13 cellular contexts compared by ENCODE assay signal in genomic region chr19:4305659-4306058, GRCh38. TPM values are rescaled to one million over a fixed set of nuclear protein-coding genes. Genes with fewer than 3 reads are reported as not detected.
DNase-seq lines count a peak whose midpoint lies in the region; ATAC-seq, FAIRE-seq and TF ChIP-seq lines count a peak whose summit lies in the region.
"Had no signal": no experiment of that assay in that cellular context is flagged by ENCODE, and none has a peak within 500 bp of the region (broad histone marks: within the 10 kb centered on the region; RNA-seq: fewer than 3 reads in every experiment).

No MANE protein-coding gene starts in this region.

- H4K20me1 ChIP-seq in HepG2 (ENCODE audit: insufficient read depth, low read length): no peaks in the 10 kb centered on the region

- POLR2A ChIA-PET in HepG2 (lab: Yijun Ruan, JAX): interaction anchor here (1.0 to 1.3 kb wide), 2 partner anchors 32 to 37 kb away, joined by 3 to 4 read pairs; partner anchors contain the start of gene MPND

- H3K4me1 ChIP-seq in HepG2 (ENCODE audit: insufficient read depth, low read length): peaks cover 52% of the 10 kb centered on the region
- no peaks in the 10 kb centered on the region for H3K4me1 ChIP-seq in right lobe of liver
- no peaks in the 10 kb centered on the region for H3K4me1 ChIP-seq in mesodermal cell (ENCODE audit: control insufficient read depth, insufficient read depth, low read length, poor library complexity, severe bottlenecking)

- no TSS peak for BruUV-seq in HepG2 (replicated peaks; lab: Mats Ljungman, UMichigan)

- no peak overlapping the region for H3K4me3 ChIP-seq in HepG2 (replicated peaks in 1 of 3; ENCODE audit: insufficient read depth in 1 of 3, low read depth in 2 of 3, low read length in 3 of 3)
- no peak overlapping the region for H3K4me3 ChIP-seq in right lobe of liver
- H3K4me3 ChIP-seq in mesodermal cell (ENCODE audit: extremely low read depth, insufficient read depth, low read length, poor library complexity, severe bottlenecking): peak overlapping the region; percentile 44

- WGBS in HepG2 (ENCODE audit: low lambda C conversion rate): 42% methylated on average over 13 of the region's 16 CpGs
- 72% methylated on average over 6 of the region's 16 CpGs for WGBS in right lobe of liver (ENCODE audit: insufficient coverage, low coverage, low lambda C conversion rate, missing lambda C conversion rate)
- 94 to 95% methylated on average over 15 to 16 of the region's 16 CpGs for WGBS in mesodermal cell (ENCODE audit: insufficient coverage in 2 of 2), 2 experiments

- no peaks in the 10 kb centered on the region for H3K79me2 ChIP-seq in HepG2 (ENCODE audit: insufficient read depth, low read length)

- TF ChIP-seq POLR2A in HepG2 (IDR thresholded peaks at IDR 0.05; ENCODE audit: insufficient read depth in 1 of 2, low read depth in 2 of 2, low read length in 2 of 2) (no peak), right lobe of liver (IDR thresholded peaks at IDR 0.05) (no peak)

- no peaks in the 10 kb centered on the region for H3K36me3 ChIP-seq in HepG2 (replicated peaks in 1 of 2; ENCODE audit: control insufficient read depth in 1 of 2, insufficient read depth in 2 of 2, low read length in 2 of 2)
- no peaks in the 10 kb centered on the region for H3K36me3 ChIP-seq in right lobe of liver
- H3K36me3 ChIP-seq in mesodermal cell (ENCODE audit: control insufficient read depth, insufficient read depth, low read length): peaks cover 29% of the 10 kb centered on the region

- no peaks in the 10 kb centered on the region for H3K9me3 Mint-ChIP-seq in activated T-helper 2 cell treated with anti-CD3 and anti-CD28 coated beads, Interferon-gamma antibody, Interleukin-2, Interleukin-4, amounts not matched to agents 10 μg/mL and 5 μg/mL and 100 μg/mL, durations not matched to agents 14 hours and 24 hours and 36 hours
- no peaks in the 10 kb centered on the region for H3K9me3 Mint-ChIP-seq in type B pancreatic cell

- H3K9me3 ChIP-seq in HepG2 (ENCODE audit: low read length) (no peaks in the 10 kb centered on the region), right lobe of liver (no peaks in the 10 kb centered on the region), mesodermal cell (ENCODE audit: control insufficient read depth, low read length) (no peaks in the 10 kb centered on the region)

- intact Hi-C loops in HepG2 (cut with micrococcal nuclease; ENCODE audit: unreplicated experiment) (no loop called here), right lobe of liver (cut with DNase I) (no loop called here)
- intact Hi-C loops in activated T-helper 2 cell treated with anti-CD3 and anti-CD28 coated beads, Interferon-gamma antibody, Interleukin-2, Interleukin-4, amounts not matched to agents 10 μg/mL and 5 μg/mL and 100 μg/mL, durations not matched to agents 14 hours and 24 hours and 36 hours (cut with micrococcal nuclease): no loop called here

- in situ Hi-C loops in HepG2 (cut with HindIII; ENCODE audit: extremely low pct_ligation_motif_present, low pct_unique_long_range_greater_than_20kb): no loop called here

- no peak for TF ChIP-seq RAD21 in HepG2 (CRISPR knock-in tag; IDR thresholded peaks at IDR 0.05)

- DNase-seq in HepG2 (ENCODE audit: low spot score): no peak
- no peak for DNase-seq in right lobe of liver
- DNase-seq in activated T-helper 2 cell treated with anti-CD3 and anti-CD28 coated beads, Interferon-gamma antibody, Interleukin-2, Interleukin-4, amounts not matched to agents 10 μg/mL and 5 μg/mL and 100 μg/mL, durations not matched to agents 14 hours and 24 hours and 36 hours (ENCODE audit: low spot score): no peak
- DNase-seq in type B pancreatic cell (ENCODE audit: extremely low spot score, unreplicated experiment): no peak
- DNase-seq in NCI-H510A treated with DMSO at 0.1 percent for 48 hours (lab: John Stamatoyannopoulos, UW): no peak
- DNase-seq in NCI-H1436 treated with DMSO at 0.1 percent for 48 hours (lab: John Stamatoyannopoulos, UW): no peak
- DNase-seq in foreskin melanocyte: no peak
- DNase-seq: effector memory CD4-positive, alpha-beta T cell; NCI-H345; SHP77 had no signal

- no peak overlapping the region for H2AFZ ChIP-seq in HepG2 (ENCODE audit: low read length)

- peaks cover 25% of the 10 kb centered on the region for H3K4me1 Mint-ChIP-seq in activated T-helper 2 cell treated with anti-CD3 and anti-CD28 coated beads, Interferon-gamma antibody, Interleukin-2, Interleukin-4, amounts not matched to agents 10 μg/mL and 5 μg/mL and 100 μg/mL, durations not matched to agents 14 hours and 24 hours and 36 hours (ENCODE audit: low read depth)
- peaks cover 6% of the 10 kb centered on the region for H3K4me1 Mint-ChIP-seq in type B pancreatic cell (ENCODE audit: unreplicated experiment)

- H3K36me3 Mint-ChIP-seq in activated T-helper 2 cell treated with anti-CD3 and anti-CD28 coated beads, Interferon-gamma antibody, Interleukin-2, Interleukin-4, amounts not matched to agents 10 μg/mL and 5 μg/mL and 100 μg/mL, durations not matched to agents 14 hours and 24 hours and 36 hours (ENCODE audit: low read depth): peaks cover 9% of the 10 kb centered on the region
- no peaks in the 10 kb centered on the region for H3K36me3 Mint-ChIP-seq in type B pancreatic cell

- H3K27ac Mint-ChIP-seq in activated T-helper 2 cell treated with anti-CD3 and anti-CD28 coated beads, Interferon-gamma antibody, Interleukin-2, Interleukin-4, amounts not matched to agents 10 μg/mL and 5 μg/mL and 100 μg/mL, durations not matched to agents 14 hours and 24 hours and 36 hours: no peak overlapping the region
- peak overlapping the region; percentile 53 for H3K27ac Mint-ChIP-seq in type B pancreatic cell

- ATAC-seq in HepG2 (no peak), right lobe of liver (no peak)
- ATAC-seq: left lobe of liver had no signal

- H3K27me3 ChIP-seq in HepG2 (ENCODE audit: control insufficient read depth in 1 of 2, insufficient read depth in 2 of 2, low read length in 2 of 2) (peaks cover 2 to 11% of the 10 kb centered on the region in 2 experiments; a peak in 4 of 5 replicates), right lobe of liver (no peaks in the 10 kb centered on the region)

- FAIRE-seq in HepG2 (lab: Jason Lieb, UNC): no peak

- no peak overlapping the region for H3K27ac ChIP-seq in HepG2 (ENCODE audit: extremely low read length, insufficient read depth, low read length)
- no peak overlapping the region for H3K27ac ChIP-seq in right lobe of liver
- H3K27ac ChIP-seq in mesodermal cell (ENCODE audit: low read depth, low read length, severe bottlenecking): no peak overlapping the region

- no peaks in the 10 kb centered on the region for H3K27me3 Mint-ChIP-seq in activated T-helper 2 cell treated with anti-CD3 and anti-CD28 coated beads, Interferon-gamma antibody, Interleukin-2, Interleukin-4, amounts not matched to agents 10 μg/mL and 5 μg/mL and 100 μg/mL, durations not matched to agents 14 hours and 24 hours and 36 hours (ENCODE audit: low read depth)
- H3K27me3 Mint-ChIP-seq in type B pancreatic cell: no peaks in the 10 kb centered on the region

- peak overlapping the region; percentile 76 for H3K4me3 Mint-ChIP-seq in activated T-helper 2 cell treated with anti-CD3 and anti-CD28 coated beads, Interferon-gamma antibody, Interleukin-2, Interleukin-4, amounts not matched to agents 10 μg/mL and 5 μg/mL and 100 μg/mL, durations not matched to agents 14 hours and 24 hours and 36 hours (ENCODE audit: low read depth)
- H3K4me3 Mint-ChIP-seq in type B pancreatic cell: peak overlapping the region; percentile 58

- no peak overlapping the region for H3K4me2 ChIP-seq in HepG2 (ENCODE audit: low read depth, low read length)

- TF ChIP-seq CTCF in HepG2 (CRISPR knock-in tag; IDR thresholded peaks at IDR 0.05): no peak
- TF ChIP-seq CTCF in right lobe of liver (IDR thresholded peaks at IDR 0.05): no peak
- no peak for TF ChIP-seq CTCF in type B pancreatic cell (conservative IDR thresholded peaks at IDR 0.05)

- no peak overlapping the region for H3K9ac ChIP-seq in HepG2 (ENCODE audit: insufficient read depth, low read depth, low read length)

- CTCF ChIA-PET in HepG2 (lab: Yijun Ruan, JAX; ENCODE audit: low intra/inter-chr PET ratio, low total read pairs): no interaction called here

- no peak for TF ChIP-seq EP300 in HepG2 (IDR thresholded peaks at IDR 0.05; ENCODE audit: low read depth in 2 of 2, low read length in 2 of 2)
- no peak for TF ChIP-seq EP300 in HepG2 (CRISPR knock-in tag; IDR thresholded peaks at IDR 0.05; ENCODE audit: borderline replicate concordance)

RNA-seq across cellular contexts. Expression of gene FSD1, which starts 1.3 kb away (rescaled TPM):
- 0.29 TPM in 1 of 2 replicates, not detected in the other for total RNA-seq in HepG2 (2016; rRNA removed; fragmentation: Illumina TruSeq; extraction: Trizol)
- 0.18 TPM in 1 of 2 replicates, not detected in the other for total RNA-seq in HepG2 (2016; cell fraction: cytosol; rRNA removed; fragmentation: Illumina TruSeq; extraction: Trizol; ENCODE audit: low read depth)
- 0.22 TPM in 1 of 2 replicates, not detected in the other for total RNA-seq in HepG2 (2016; cell fraction: insoluble cytoplasmic fraction; rRNA removed; fragmentation: Illumina TruSeq; extraction: Trizol)
- 0.12 and 0.45 TPM in 2 replicates for total RNA-seq in HepG2 (2016; cell fraction: membrane; rRNA removed; fragmentation: Illumina TruSeq; extraction: Trizol)
- total RNA-seq in HepG2 (2016; cell fraction: nucleus; rRNA removed; fragmentation: Illumina TruSeq; extraction: Trizol): not detected in 2 replicates
- 0.66 and 1.4 TPM in 2 replicates for polyA plus RNA-seq in HepG2 (2011; rRNA removed)
- 0.81 and 1.2 TPM in 2 replicates for polyA plus RNA-seq in HepG2 (2011; cell fraction: cytosol; rRNA removed)
- 1.8 and 2.7 TPM in 2 replicates for polyA plus RNA-seq in HepG2 (2011; cell fraction: nucleus; rRNA removed)
- polyA plus RNA-seq in HepG2 (2012): 0.82 and 1.7 TPM in 2 replicates
- polyA plus RNA-seq in HepG2 (2016; cell fraction: cytosol; fragmentation: Illumina TruSeq; extraction: Trizol; ENCODE audit: low read depth): 0.24 and 0.59 TPM in 2 replicates
- polyA plus RNA-seq in HepG2 (2016; cell fraction: insoluble cytoplasmic fraction; fragmentation: Illumina TruSeq; extraction: Trizol; ENCODE audit: low read depth): not detected in 2 replicates
- polyA plus RNA-seq in HepG2 (2016; cell fraction: membrane; fragmentation: Illumina TruSeq; extraction: Trizol; ENCODE audit: low read depth): not detected in 2 replicates
- 0.31 and 0.41 TPM in 2 replicates for polyA plus RNA-seq in HepG2 (2016; cell fraction: nucleus; fragmentation: Illumina TruSeq; extraction: Trizol; ENCODE audit: insufficient read depth, low read depth)
- polyA minus RNA-seq in HepG2 (2011; rRNA and poly(A)+ RNA removed; ENCODE audit: low replicate concordance): 0.58 and 1.4 TPM in 2 replicates
- polyA minus RNA-seq in HepG2 (2011; cell fraction: cytosol; rRNA and poly(A)+ RNA removed): 0.40 TPM in 1 of 2 replicates, not detected in the other
- polyA minus RNA-seq in HepG2 (2011; cell fraction: nucleus; rRNA and poly(A)+ RNA removed): 0.37 TPM in 1 of 2 replicates, not detected in the other
- 1 to 10 TPM in 1 of 6 experiments, under 1 TPM in 3, not detected in 2; 0.19 to 2.2 (median 0.52) TPM for total RNA-seq in right lobe of liver
- total RNA-seq in activated T-helper 2 cell treated with anti-CD3 and anti-CD28 coated beads, Interferon-gamma antibody, Interleukin-2, Interleukin-4, amounts not matched to agents 10 μg/mL and 5 μg/mL and 100 μg/mL, durations not matched to agents 14 hours and 24 hours and 36 hours: 26.8 and 32.8 TPM in 2 replicates
- 45.7 TPM for polyA plus RNA-seq in mesodermal cell (2013, experiment 1 of 2)
- 36.6 TPM for polyA plus RNA-seq in mesodermal cell (2013, experiment 2 of 2)
- total RNA-seq in type B pancreatic cell (ENCODE audit: low replicate concordance): 4.8 and 26.3 TPM in 2 replicates

RNA-seq across cellular contexts. Expression of gene TMIGD2, which starts 3.5 kb away (rescaled TPM):
- total RNA-seq in HepG2 (2016; rRNA removed; fragmentation: Illumina TruSeq; extraction: Trizol) (0.11 TPM in 1 of 2 replicates, not detected in the other), right lobe of liver (under 1 TPM in 2 of 6 experiments, not detected in 4; 0.24 to 0.32 TPM), type B pancreatic cell (ENCODE audit: low replicate concordance) (not detected in 2 replicates)
- total RNA-seq in HepG2 (2016; cell fraction: cytosol; rRNA removed; fragmentation: Illumina TruSeq; extraction: Trizol; ENCODE audit: low read depth): 0.62 TPM in 1 of 2 replicates, not detected in the other
- 0.19 TPM in 1 of 2 replicates, not detected in the other for total RNA-seq in HepG2 (2016; cell fraction: insoluble cytoplasmic fraction; rRNA removed; fragmentation: Illumina TruSeq; extraction: Trizol)
- total RNA-seq in HepG2 (2016; cell fraction: membrane; rRNA removed; fragmentation: Illumina TruSeq; extraction: Trizol): 0.22 and 0.31 TPM in 2 replicates
- not detected in 2 replicates for total RNA-seq in HepG2 (2016; cell fraction: nucleus; rRNA removed; fragmentation: Illumina TruSeq; extraction: Trizol)
- 1.0 and 2.5 TPM in 2 replicates for polyA plus RNA-seq in HepG2 (2011; rRNA removed)
- 1.9 and 2.2 TPM in 2 replicates for polyA plus RNA-seq in HepG2 (2011; cell fraction: cytosol; rRNA removed)
- 0.64 and 1.4 TPM in 2 replicates for polyA plus RNA-seq in HepG2 (2011; cell fraction: nucleus; rRNA removed)
- 1.5 and 4.1 TPM in 2 replicates for polyA plus RNA-seq in HepG2 (2012)
- 0.17 and 0.42 TPM in 2 replicates for polyA plus RNA-seq in HepG2 (2016; cell fraction: cytosol; fragmentation: Illumina TruSeq; extraction: Trizol; ENCODE audit: low read depth)
- polyA plus RNA-seq in HepG2 (2016; cell fraction: insoluble cytoplasmic fraction; fragmentation: Illumina TruSeq; extraction: Trizol; ENCODE audit: low read depth): not detected in 2 replicates
- 0.15 and 0.16 TPM in 2 replicates for polyA plus RNA-seq in HepG2 (2016; cell fraction: membrane; fragmentation: Illumina TruSeq; extraction: Trizol; ENCODE audit: low read depth)
- polyA plus RNA-seq in HepG2 (2016; cell fraction: nucleus; fragmentation: Illumina TruSeq; extraction: Trizol; ENCODE audit: insufficient read depth, low read depth): not detected in 2 replicates
- 0.48 TPM in 1 of 2 replicates, not detected in the other for polyA minus RNA-seq in HepG2 (2011; rRNA and poly(A)+ RNA removed; ENCODE audit: low replicate concordance)
- 1.3 TPM in 1 of 2 replicates, not detected in the other for polyA minus RNA-seq in HepG2 (2011; cell fraction: cytosol; rRNA and poly(A)+ RNA removed)
- 0.62 TPM in 1 of 2 replicates, not detected in the other for polyA minus RNA-seq in HepG2 (2011; cell fraction: nucleus; rRNA and poly(A)+ RNA removed)
- total RNA-seq in activated T-helper 2 cell treated with anti-CD3 and anti-CD28 coated beads, Interferon-gamma antibody, Interleukin-2, Interleukin-4, amounts not matched to agents 10 μg/mL and 5 μg/mL and 100 μg/mL, durations not matched to agents 14 hours and 24 hours and 36 hours: 9.2 and 10.8 TPM in 2 replicates
- polyA plus RNA-seq in mesodermal cell (2013, experiment 1 of 2): 0.88 TPM
- polyA plus RNA-seq in mesodermal cell (2013, experiment 2 of 2): 1.4 TPM
- total RNA-seq: cardiac septum had no signal

RNA-seq across cellular contexts. Expression of gene SHD, which starts 26.6 kb away (rescaled TPM):
- 0.11 TPM in 1 of 2 replicates, not detected in the other for total RNA-seq in HepG2 (2016; rRNA removed; fragmentation: Illumina TruSeq; extraction: Trizol)
- total RNA-seq in HepG2 (2016; cell fraction: cytosol; rRNA removed; fragmentation: Illumina TruSeq; extraction: Trizol; ENCODE audit: low read depth): 0.40 TPM in 1 of 2 replicates, not detected in the other
- 0.30 TPM in 1 of 2 replicates, not detected in the other for total RNA-seq in HepG2 (2016; cell fraction: insoluble cytoplasmic fraction; rRNA removed; fragmentation: Illumina TruSeq; extraction: Trizol)
- total RNA-seq in HepG2 (2016; cell fraction: membrane; rRNA removed; fragmentation: Illumina TruSeq; extraction: Trizol): 0.45 and 1.1 TPM in 2 replicates
- total RNA-seq in HepG2 (2016; cell fraction: nucleus; rRNA removed; fragmentation: Illumina TruSeq; extraction: Trizol): not detected in 2 replicates
- polyA plus RNA-seq in HepG2 (2011; rRNA removed): 0.20 and 0.42 TPM in 2 replicates
- polyA plus RNA-seq in HepG2 (2011; cell fraction: cytosol; rRNA removed): 0.46 TPM in 1 of 2 replicates, not detected in the other
- 0.48 and 0.61 TPM in 2 replicates for polyA plus RNA-seq in HepG2 (2011; cell fraction: nucleus; rRNA removed)
- polyA plus RNA-seq in HepG2 (2012): 0.36 and 0.79 TPM in 2 replicates
- 0.31 and 1.3 TPM in 2 replicates for polyA plus RNA-seq in HepG2 (2016; cell fraction: cytosol; fragmentation: Illumina TruSeq; extraction: Trizol; ENCODE audit: low read depth)
- polyA plus RNA-seq in HepG2 (2016; cell fraction: insoluble cytoplasmic fraction; fragmentation: Illumina TruSeq; extraction: Trizol; ENCODE audit: low read depth): 1.1 TPM in 1 of 2 replicates, not detected in the other
- polyA plus RNA-seq in HepG2 (2016; cell fraction: membrane; fragmentation: Illumina TruSeq; extraction: Trizol; ENCODE audit: low read depth): 0.63 and 0.70 TPM in 2 replicates
- not detected in 2 replicates for polyA plus RNA-seq in HepG2 (2016; cell fraction: nucleus; fragmentation: Illumina TruSeq; extraction: Trizol; ENCODE audit: insufficient read depth, low read depth)
- 0.14 TPM in 1 of 2 replicates, not detected in the other for polyA minus RNA-seq in HepG2 (2011; rRNA and poly(A)+ RNA removed; ENCODE audit: low replicate concordance)
- not detected in 2 replicates for polyA minus RNA-seq in HepG2 (2011; cell fraction: cytosol; rRNA and poly(A)+ RNA removed)
- not detected in 2 replicates for polyA minus RNA-seq in HepG2 (2011; cell fraction: nucleus; rRNA and poly(A)+ RNA removed)
- 1 to 10 TPM; 1.7 to 9.7 (median 6.4) TPM for total RNA-seq in right lobe of liver
- 0.46 and 1.2 TPM in 2 replicates for total RNA-seq in activated T-helper 2 cell treated with anti-CD3 and anti-CD28 coated beads, Interferon-gamma antibody, Interleukin-2, Interleukin-4, amounts not matched to agents 10 μg/mL and 5 μg/mL and 100 μg/mL, durations not matched to agents 14 hours and 24 hours and 36 hours
- 9.8 TPM for polyA plus RNA-seq in mesodermal cell (2013, experiment 1 of 2)
- 8.7 TPM for polyA plus RNA-seq in mesodermal cell (2013, experiment 2 of 2)
- 4.9 and 6.1 TPM in 2 replicates for total RNA-seq in type B pancreatic cell (ENCODE audit: low replicate concordance)
- total RNA-seq: cardiac septum had no signal

RNA-seq across cellular contexts. Expression of gene STAP2, which starts 33.0 kb away (rescaled TPM):
- total RNA-seq in HepG2 (2016; rRNA removed; fragmentation: Illumina TruSeq; extraction: Trizol) (39.0 and 43.1 TPM in 2 replicates), right lobe of liver (10 to 100 TPM; 21.4 to 51.5 (median 43.0) TPM), type B pancreatic cell (ENCODE audit: low replicate concordance) (42.5 and 96.9 TPM in 2 replicates)
- 9.7 and 11.5 TPM in 2 replicates for total RNA-seq in HepG2 (2016; cell fraction: cytosol; rRNA removed; fragmentation: Illumina TruSeq; extraction: Trizol; ENCODE audit: low read depth)
- total RNA-seq in HepG2 (2016; cell fraction: insoluble cytoplasmic fraction; rRNA removed; fragmentation: Illumina TruSeq; extraction: Trizol): 42.4 and 43.7 TPM in 2 replicates
- 14.0 and 15.6 TPM in 2 replicates for total RNA-seq in HepG2 (2016; cell fraction: membrane; rRNA removed; fragmentation: Illumina TruSeq; extraction: Trizol)
- total RNA-seq in HepG2 (2016; cell fraction: nucleus; rRNA removed; fragmentation: Illumina TruSeq; extraction: Trizol): 14.8 and 19.2 TPM in 2 replicates
- polyA plus RNA-seq in HepG2 (2011; rRNA removed): 43.7 and 56.0 TPM in 2 replicates
- 51.4 and 52.1 TPM in 2 replicates for polyA plus RNA-seq in HepG2 (2011; cell fraction: cytosol; rRNA removed)
- polyA plus RNA-seq in HepG2 (2011; cell fraction: nucleus; rRNA removed): 86.7 and 88.3 TPM in 2 replicates
- 23.6 and 28.4 TPM in 2 replicates for polyA plus RNA-seq in HepG2 (2012)
- polyA plus RNA-seq in HepG2 (2016; cell fraction: cytosol; fragmentation: Illumina TruSeq; extraction: Trizol; ENCODE audit: low read depth): 9.7 and 10.2 TPM in 2 replicates
- 40.0 and 44.1 TPM in 2 replicates for polyA plus RNA-seq in HepG2 (2016; cell fraction: insoluble cytoplasmic fraction; fragmentation: Illumina TruSeq; extraction: Trizol; ENCODE audit: low read depth)
- 14.2 and 14.5 TPM in 2 replicates for polyA plus RNA-seq in HepG2 (2016; cell fraction: membrane; fragmentation: Illumina TruSeq; extraction: Trizol; ENCODE audit: low read depth)
- 43.0 and 48.7 TPM in 2 replicates for polyA plus RNA-seq in HepG2 (2016; cell fraction: nucleus; fragmentation: Illumina TruSeq; extraction: Trizol; ENCODE audit: insufficient read depth, low read depth)
- 0.07 and 31.4 TPM in 2 replicates for polyA minus RNA-seq in HepG2 (2011; rRNA and poly(A)+ RNA removed; ENCODE audit: low replicate concordance)
- 15.3 and 25.5 TPM in 2 replicates for polyA minus RNA-seq in HepG2 (2011; cell fraction: cytosol; rRNA and poly(A)+ RNA removed)
- polyA minus RNA-seq in HepG2 (2011; cell fraction: nucleus; rRNA and poly(A)+ RNA removed): 6.3 and 10.3 TPM in 2 replicates
- total RNA-seq in activated T-helper 2 cell treated with anti-CD3 and anti-CD28 coated beads, Interferon-gamma antibody, Interleukin-2, Interleukin-4, amounts not matched to agents 10 μg/mL and 5 μg/mL and 100 μg/mL, durations not matched to agents 14 hours and 24 hours and 36 hours: 15.4 and 17.1 TPM in 2 replicates
- 15.7 TPM for polyA plus RNA-seq in mesodermal cell (2013, experiment 1 of 2)
- polyA plus RNA-seq in mesodermal cell (2013, experiment 2 of 2): 12.8 TPM

RNA-seq across cellular contexts. Expression of gene MPND, which starts 37.7 kb away (rescaled TPM):
- 12.9 and 15.8 TPM in 2 replicates for total RNA-seq in HepG2 (2016; rRNA removed; fragmentation: Illumina TruSeq; extraction: Trizol)
- 16.5 and 20.0 TPM in 2 replicates for total RNA-seq in HepG2 (2016; cell fraction: cytosol; rRNA removed; fragmentation: Illumina TruSeq; extraction: Trizol; ENCODE audit: low read depth)
- 13.8 and 14.3 TPM in 2 replicates for total RNA-seq in HepG2 (2016; cell fraction: insoluble cytoplasmic fraction; rRNA removed; fragmentation: Illumina TruSeq; extraction: Trizol)
- 26.2 and 26.3 TPM in 2 replicates for total RNA-seq in HepG2 (2016; cell fraction: membrane; rRNA removed; fragmentation: Illumina TruSeq; extraction: Trizol)
- 9.0 and 14.0 TPM in 2 replicates for total RNA-seq in HepG2 (2016; cell fraction: nucleus; rRNA removed; fragmentation: Illumina TruSeq; extraction: Trizol)
- polyA plus RNA-seq in HepG2 (2011; rRNA removed): 10.8 and 12.5 TPM in 2 replicates
- polyA plus RNA-seq in HepG2 (2011; cell fraction: cytosol; rRNA removed): 9.6 and 14.7 TPM in 2 replicates
- 11.4 TPM in 2 replicates for polyA plus RNA-seq in HepG2 (2011; cell fraction: nucleus; rRNA removed)
- polyA plus RNA-seq in HepG2 (2012): 9.9 and 11.7 TPM in 2 replicates
- polyA plus RNA-seq in HepG2 (2016; cell fraction: cytosol; fragmentation: Illumina TruSeq; extraction: Trizol; ENCODE audit: low read depth): 26.1 and 31.1 TPM in 2 replicates
- polyA plus RNA-seq in HepG2 (2016; cell fraction: insoluble cytoplasmic fraction; fragmentation: Illumina TruSeq; extraction: Trizol; ENCODE audit: low read depth): 16.6 and 21.7 TPM in 2 replicates
- polyA plus RNA-seq in HepG2 (2016; cell fraction: membrane; fragmentation: Illumina TruSeq; extraction: Trizol; ENCODE audit: low read depth): 33.3 and 33.5 TPM in 2 replicates
- 16.7 and 20.2 TPM in 2 replicates for polyA plus RNA-seq in HepG2 (2016; cell fraction: nucleus; fragmentation: Illumina TruSeq; extraction: Trizol; ENCODE audit: insufficient read depth, low read depth)
- polyA minus RNA-seq in HepG2 (2011; rRNA and poly(A)+ RNA removed; ENCODE audit: low replicate concordance): 6.7 and 17.0 TPM in 2 replicates
- polyA minus RNA-seq in HepG2 (2011; cell fraction: cytosol; rRNA and poly(A)+ RNA removed): 7.6 and 9.1 TPM in 2 replicates
- polyA minus RNA-seq in HepG2 (2011; cell fraction: nucleus; rRNA and poly(A)+ RNA removed): 6.7 and 7.2 TPM in 2 replicates
- total RNA-seq in right lobe of liver: 10 to 100 TPM in 5 of 6 experiments, 1 to 10 TPM in 1; 6.4 to 21.7 (median 19.6) TPM
- total RNA-seq in activated T-helper 2 cell treated with anti-CD3 and anti-CD28 coated beads, Interferon-gamma antibody, Interleukin-2, Interleukin-4, amounts not matched to agents 10 μg/mL and 5 μg/mL and 100 μg/mL, durations not matched to agents 14 hours and 24 hours and 36 hours: 19.3 and 20.2 TPM in 2 replicates
- 18.6 TPM for polyA plus RNA-seq in mesodermal cell (2013, experiment 1 of 2)
- 16.3 TPM for polyA plus RNA-seq in mesodermal cell (2013, experiment 2 of 2)
- total RNA-seq in type B pancreatic cell (ENCODE audit: low replicate concordance): 43.5 and 43.6 TPM in 2 replicates
